28 cellular contexts compared by ENCODE assay signal in genomic region chr4:15990570-15991285, GRCh38. TPM values are rescaled to one million over a fixed set of nuclear protein-coding genes. Genes with fewer than 3 reads are reported as not detected.
"Had no signal": no experiment of that assay in that cellular context is flagged by ENCODE, and none has a peak within 500 bp of the region (broad histone marks: within the 10 kb centered on the region; RNA-seq: fewer than 3 reads in every experiment).

No MANE protein-coding gene starts in this region.

- H3K4me3 Mint-ChIP-seq: activated T-cell treated with anti-CD3 and anti-CD28 coated beads, Interleukin-2, amount 50 U/mL, for 24 hours; activated T-helper 17 cell treated with anti-CD3 and anti-CD28 coated beads, Interleukin-2, amount 50 U/mL, for 72 hours; endodermal cell; memory B cell; natural killer cell treated with Interleukin-12 subunit alpha and Interleukin-12 subunit beta and Interleukin-15 and Interleukin-18, amount 100 ng/mL, for 72 hours; stimulated activated naive CD8-positive, alpha-beta T cell treated with anti-CD3 and anti-CD28 coated beads, Interleukin-15, Interleukin-2, amounts not matched to agents 100 ng/mL and 50 ng/mL, for 24 hours; T-helper 2 cell treated with Interferon-gamma antibody and Interleukin-4, amounts not matched to agents 5 μg/mL and 100 μg/mL, for 36 hours had no signal

- DNase-seq: activated CD4-positive, alpha-beta T cell treated with anti-CD3 and anti-CD28 coated beads for 1 hour; activated CD4-positive, alpha-beta T cell treated with anti-CD3 and anti-CD28 coated beads, Interleukin-2, amount 50 U/mL, for 4 hours; activated CD8-positive, alpha-beta memory T cell treated with anti-CD3 and anti-CD28 coated beads for 24 hours; activated CD8-positive, alpha-beta memory T cell treated with anti-CD3 and anti-CD28 coated beads, Interleukin-2, amount 50 U/mL, for 4 hours; activated T-cell treated with anti-CD3 and anti-CD28 coated beads, Interleukin-2, amount 50 U/mL, for 24 hours; colonic mucosa; endodermal cell; heart right ventricle; islet precursor cell; left colon; ovary; stimulated activated CD4-positive, alpha-beta T cell treated with anti-CD3 and anti-CD28 coated beads, Interleukin-12 subunit alpha, Interleukin-12 subunit beta, amount 100 ng/mL, for 4 hours; stimulated activated CD4-positive, alpha-beta T cell treated with anti-CD3 and anti-CD28 coated beads, Interleukin-4, amount 100 ng/mL, for 4 hours; uterus had no signal

- H3K9me3 Mint-ChIP-seq: activated naive CD4-positive, alpha-beta T cell treated with anti-CD3 and anti-CD28 coated beads, Interleukin-2, amount 50 U/mL, for 72 hours; activated T-cell treated with anti-CD3 and anti-CD28 coated beads, Interleukin-2, amount 50 U/mL, for 24 hours; activated T-helper 17 cell treated with anti-CD3 and anti-CD28 coated beads, Interleukin-2, amount 50 U/mL, for 72 hours; endodermal cell; memory B cell; natural killer cell treated with Interleukin-12 subunit alpha and Interleukin-12 subunit beta and Interleukin-15 and Interleukin-18, amount 100 ng/mL, for 72 hours; stimulated activated naive CD8-positive, alpha-beta T cell treated with anti-CD3 and anti-CD28 coated beads, Interleukin-15, Interleukin-2, amounts not matched to agents 100 ng/mL and 50 ng/mL, for 24 hours; T-helper 2 cell treated with Interferon-gamma antibody and Interleukin-4, amounts not matched to agents 5 μg/mL and 100 μg/mL, for 36 hours had no signal

- H3K27ac Mint-ChIP-seq: activated naive CD4-positive, alpha-beta T cell treated with anti-CD3 and anti-CD28 coated beads, Interleukin-2, amount 50 U/mL, for 72 hours; activated T-cell treated with anti-CD3 and anti-CD28 coated beads, Interleukin-2, amount 50 U/mL, for 24 hours; activated T-helper 17 cell treated with anti-CD3 and anti-CD28 coated beads, Interleukin-2, amount 50 U/mL, for 72 hours; endodermal cell; memory B cell; stimulated activated naive CD8-positive, alpha-beta T cell treated with anti-CD3 and anti-CD28 coated beads, Interleukin-15, Interleukin-2, amounts not matched to agents 100 ng/mL and 50 ng/mL, for 24 hours; T-helper 2 cell treated with Interferon-gamma antibody and Interleukin-4, amounts not matched to agents 5 μg/mL and 100 μg/mL, for 36 hours had no signal

- H3K4me1 Mint-ChIP-seq: activated T-helper 17 cell treated with anti-CD3 and anti-CD28 coated beads, Interleukin-2, amount 50 U/mL, for 72 hours; endodermal cell; memory B cell had no signal

- H3K4me3 ChIP-seq: breast epithelium, colonic mucosa, heart right ventricle, ovary, prostate gland, right atrium auricular region, suprapubic skin, tibial nerve, uterus had no signal

- ATAC-seq: activated T-helper 17 cell treated with anti-CD3 and anti-CD28 coated beads, Interleukin-2, amount 50 U/mL, for 72 hours; heart right ventricle; left colon; natural killer cell treated with Interleukin-12 subunit alpha and Interleukin-12 subunit beta and Interleukin-15 and Interleukin-18, amount 100 ng/mL, for 72 hours had no signal

- H3K36me3 Mint-ChIP-seq: activated naive CD4-positive, alpha-beta T cell treated with anti-CD3 and anti-CD28 coated beads, Interleukin-2, amount 50 U/mL, for 72 hours; memory B cell; natural killer cell treated with Interleukin-12 subunit alpha and Interleukin-12 subunit beta and Interleukin-15 and Interleukin-18, amount 100 ng/mL, for 72 hours had no signal

RNA-seq across cellular contexts. Expression of gene FGFBP2, which starts 27.8 kb away (rescaled TPM):
- total RNA-seq: astrocyte, endodermal cell, fibroblast of villous mesenchyme, skeletal muscle tissue had no signal

RNA-seq across cellular contexts. Expression of gene FGFBP1, which starts 52.2 kb away (rescaled TPM):
- total RNA-seq: activated naive CD4-positive, alpha-beta T cell treated with anti-CD3 and anti-CD28 coated beads, Interleukin-2, amount 50 U/mL, for 72 hours; activated T-helper 17 cell treated with anti-CD3 and anti-CD28 coated beads, Interleukin-2, amount 50 U/mL, for 72 hours; astrocyte; endodermal cell; fibroblast of villous mesenchyme; heart right ventricle; natural killer cell treated with Interleukin-12 subunit alpha and Interleukin-12 subunit beta and Interleukin-15 and Interleukin-18, amount 100 ng/mL, for 72 hours; skeletal muscle tissue; uterus had no signal
